1 cellular context compared by ENCODE assay signal in the genomic region with DNA sequence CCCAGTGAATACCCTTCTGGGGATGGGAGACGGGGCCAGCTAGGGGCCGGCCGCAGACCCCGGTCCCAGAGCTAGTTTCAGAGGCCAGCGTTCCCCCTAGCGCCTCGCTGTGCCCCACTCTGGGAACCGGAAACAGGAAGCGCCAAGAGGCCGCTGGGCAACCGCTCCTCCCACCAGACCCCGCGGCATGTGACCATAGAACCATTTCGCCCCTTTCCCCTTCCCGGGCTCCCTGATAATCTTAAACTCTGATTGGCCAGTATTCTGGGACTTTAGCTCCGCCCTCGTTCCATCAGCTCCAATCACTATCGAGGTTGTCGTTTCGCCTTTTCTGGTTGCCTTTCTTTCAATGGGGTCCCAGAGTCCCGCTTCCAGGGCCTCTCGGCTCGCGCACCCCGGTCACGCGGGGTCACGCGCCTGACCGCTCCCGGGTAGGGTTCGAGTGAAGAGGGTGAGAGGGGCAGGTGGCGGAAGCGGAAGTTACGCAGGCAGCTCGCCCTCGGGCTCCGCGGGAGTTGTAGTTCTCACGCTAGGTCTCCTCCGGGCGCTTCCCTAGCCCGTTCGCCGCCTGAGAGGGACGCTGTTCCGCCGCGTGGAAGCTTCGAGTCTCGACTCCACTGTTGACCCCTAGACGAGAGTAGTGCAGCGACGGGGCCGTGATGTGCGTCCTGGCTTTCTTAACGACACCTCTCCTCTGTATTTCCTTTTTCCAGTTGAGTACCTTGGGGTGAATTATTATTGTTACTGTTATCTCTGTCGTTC.
A peak's percentile ranks its signal among the peaks of the same experiment; 100 is the strongest.
TF ChIP-seq lines count a peak whose summit lies in the region.

A gene (minus strand): TSS at position 121 of the 762 bp plus-strand sequence. CDS start 3,241 bp downstream, outside the sequence.

TF ChIP-seq in HepG2, 621 proteins besides CTCF, POLR2A, EP300 and RAD21 (continued from another document and continues in another):
- TF ChIP-seq, protein P1, sequence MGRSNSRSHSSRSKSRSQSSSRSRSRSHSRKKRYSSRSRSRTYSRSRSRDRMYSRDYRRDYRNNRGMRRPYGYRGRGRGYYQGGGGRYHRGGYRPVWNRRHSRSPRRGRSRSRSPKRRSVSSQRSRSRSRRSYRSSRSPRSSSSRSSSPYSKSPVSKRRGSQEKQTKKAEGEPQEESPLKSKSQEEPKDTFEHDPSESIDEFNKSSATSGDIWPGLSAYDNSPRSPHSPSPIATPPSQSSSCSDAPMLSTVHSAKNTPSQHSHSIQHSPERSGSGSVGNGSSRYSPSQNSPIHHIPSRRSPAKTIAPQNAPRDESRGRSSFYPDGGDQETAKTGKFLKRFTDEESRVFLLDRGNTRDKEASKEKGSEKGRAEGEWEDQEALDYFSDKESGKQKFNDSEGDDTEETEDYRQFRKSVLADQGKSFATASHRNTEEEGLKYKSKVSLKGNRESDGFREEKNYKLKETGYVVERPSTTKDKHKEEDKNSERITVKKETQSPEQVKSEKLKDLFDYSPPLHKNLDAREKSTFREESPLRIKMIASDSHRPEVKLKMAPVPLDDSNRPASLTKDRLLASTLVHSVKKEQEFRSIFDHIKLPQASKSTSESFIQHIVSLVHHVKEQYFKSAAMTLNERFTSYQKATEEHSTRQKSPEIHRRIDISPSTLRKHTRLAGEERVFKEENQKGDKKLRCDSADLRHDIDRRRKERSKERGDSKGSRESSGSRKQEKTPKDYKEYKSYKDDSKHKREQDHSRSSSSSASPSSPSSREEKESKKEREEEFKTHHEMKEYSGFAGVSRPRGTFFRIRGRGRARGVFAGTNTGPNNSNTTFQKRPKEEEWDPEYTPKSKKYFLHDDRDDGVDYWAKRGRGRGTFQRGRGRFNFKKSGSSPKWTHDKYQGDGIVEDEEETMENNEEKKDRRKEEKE (IDR thresholded peaks at IDR 0.05): no peak
- TF ChIP-seq ZNF343 (CRISPR knock-in tag; IDR thresholded peaks at IDR 0.05): peak; percentile 83
- no peak; the same call in 1 of the 2 replicates for TF ChIP-seq ZMAT3 (CRISPR knock-in tag; conservative IDR thresholded peaks at IDR 0.05)
- TF ChIP-seq, protein P2, sequence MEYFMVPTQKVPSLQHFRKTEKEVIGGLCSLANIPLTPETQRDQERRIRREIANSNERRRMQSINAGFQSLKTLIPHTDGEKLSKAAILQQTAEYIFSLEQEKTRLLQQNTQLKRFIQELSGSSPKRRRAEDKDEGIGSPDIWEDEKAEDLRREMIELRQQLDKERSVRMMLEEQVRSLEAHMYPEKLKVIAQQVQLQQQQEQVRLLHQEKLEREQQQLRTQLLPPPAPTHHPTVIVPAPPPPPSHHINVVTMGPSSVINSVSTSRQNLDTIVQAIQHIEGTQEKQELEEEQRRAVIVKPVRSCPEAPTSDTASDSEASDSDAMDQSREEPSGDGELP (IDR thresholded peaks at IDR 0.05; ENCODE audit: borderline replicate concordance, low read depth): peak; percentile 70; the same call in 1 of the 2 replicates
- TF ChIP-seq TAF1 (CRISPR knock-in tag; IDR thresholded peaks at IDR 0.05): peak; percentile 65
- 0 out of 2 replicates have a peak, but pooled peaks have one; percentile 30 for TF ChIP-seq ZNF678 (CRISPR knock-in tag; IDR thresholded peaks at IDR 0.05)
- TF ChIP-seq, protein P3, sequence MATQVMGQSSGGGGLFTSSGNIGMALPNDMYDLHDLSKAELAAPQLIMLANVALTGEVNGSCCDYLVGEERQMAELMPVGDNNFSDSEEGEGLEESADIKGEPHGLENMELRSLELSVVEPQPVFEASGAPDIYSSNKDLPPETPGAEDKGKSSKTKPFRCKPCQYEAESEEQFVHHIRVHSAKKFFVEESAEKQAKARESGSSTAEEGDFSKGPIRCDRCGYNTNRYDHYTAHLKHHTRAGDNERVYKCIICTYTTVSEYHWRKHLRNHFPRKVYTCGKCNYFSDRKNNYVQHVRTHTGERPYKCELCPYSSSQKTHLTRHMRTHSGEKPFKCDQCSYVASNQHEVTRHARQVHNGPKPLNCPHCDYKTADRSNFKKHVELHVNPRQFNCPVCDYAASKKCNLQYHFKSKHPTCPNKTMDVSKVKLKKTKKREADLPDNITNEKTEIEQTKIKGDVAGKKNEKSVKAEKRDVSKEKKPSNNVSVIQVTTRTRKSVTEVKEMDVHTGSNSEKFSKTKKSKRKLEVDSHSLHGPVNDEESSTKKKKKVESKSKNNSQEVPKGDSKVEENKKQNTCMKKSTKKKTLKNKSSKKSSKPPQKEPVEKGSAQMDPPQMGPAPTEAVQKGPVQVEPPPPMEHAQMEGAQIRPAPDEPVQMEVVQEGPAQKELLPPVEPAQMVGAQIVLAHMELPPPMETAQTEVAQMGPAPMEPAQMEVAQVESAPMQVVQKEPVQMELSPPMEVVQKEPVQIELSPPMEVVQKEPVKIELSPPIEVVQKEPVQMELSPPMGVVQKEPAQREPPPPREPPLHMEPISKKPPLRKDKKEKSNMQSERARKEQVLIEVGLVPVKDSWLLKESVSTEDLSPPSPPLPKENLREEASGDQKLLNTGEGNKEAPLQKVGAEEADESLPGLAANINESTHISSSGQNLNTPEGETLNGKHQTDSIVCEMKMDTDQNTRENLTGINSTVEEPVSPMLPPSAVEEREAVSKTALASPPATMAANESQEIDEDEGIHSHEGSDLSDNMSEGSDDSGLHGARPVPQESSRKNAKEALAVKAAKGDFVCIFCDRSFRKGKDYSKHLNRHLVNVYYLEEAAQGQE (IDR thresholded peaks at IDR 0.05; ENCODE audit: borderline replicate concordance in 1 of 2, low read depth in 1 of 2, low read length in 2 of 2): no peak
- TF ChIP-seq NONO (IDR thresholded peaks at IDR 0.05): no peak
- TF ChIP-seq NONO (CRISPR knock-in tag; conservative IDR thresholded peaks at IDR 0.05): 0 out of 2 replicates have a peak, but pooled peaks have one; percentile 26
- TF ChIP-seq ZNF746 (CRISPR knock-in tag; IDR thresholded peaks at IDR 0.05): peak; percentile 47
- TF ChIP-seq, protein P4, sequence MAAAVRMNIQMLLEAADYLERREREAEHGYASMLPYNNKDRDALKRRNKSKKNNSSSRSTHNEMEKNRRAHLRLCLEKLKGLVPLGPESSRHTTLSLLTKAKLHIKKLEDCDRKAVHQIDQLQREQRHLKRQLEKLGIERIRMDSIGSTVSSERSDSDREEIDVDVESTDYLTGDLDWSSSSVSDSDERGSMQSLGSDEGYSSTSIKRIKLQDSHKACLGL (CRISPR knock-in tag; IDR thresholded peaks at IDR 0.05): peak; percentile 46
- TF ChIP-seq ZNF468 (CRISPR knock-in tag; IDR thresholded peaks at IDR 0.05): no peak
- TF ChIP-seq ONECUT2 (CRISPR knock-in tag; IDR thresholded peaks at IDR 0.05): no peak
- TF ChIP-seq, protein P5, sequence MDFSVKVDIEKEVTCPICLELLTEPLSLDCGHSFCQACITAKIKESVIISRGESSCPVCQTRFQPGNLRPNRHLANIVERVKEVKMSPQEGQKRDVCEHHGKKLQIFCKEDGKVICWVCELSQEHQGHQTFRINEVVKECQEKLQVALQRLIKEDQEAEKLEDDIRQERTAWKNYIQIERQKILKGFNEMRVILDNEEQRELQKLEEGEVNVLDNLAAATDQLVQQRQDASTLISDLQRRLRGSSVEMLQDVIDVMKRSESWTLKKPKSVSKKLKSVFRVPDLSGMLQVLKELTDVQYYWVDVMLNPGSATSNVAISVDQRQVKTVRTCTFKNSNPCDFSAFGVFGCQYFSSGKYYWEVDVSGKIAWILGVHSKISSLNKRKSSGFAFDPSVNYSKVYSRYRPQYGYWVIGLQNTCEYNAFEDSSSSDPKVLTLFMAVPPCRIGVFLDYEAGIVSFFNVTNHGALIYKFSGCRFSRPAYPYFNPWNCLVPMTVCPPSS (IDR thresholded peaks at IDR 0.05): no peak
- peak; percentile 11 for TF ChIP-seq MIXL1 (CRISPR knock-in tag; IDR thresholded peaks at IDR 0.05)
- TF ChIP-seq NFIB (CRISPR knock-in tag; IDR thresholded peaks at IDR 0.05; ENCODE audit: borderline replicate concordance): no peak
- TF ChIP-seq, protein P6, sequence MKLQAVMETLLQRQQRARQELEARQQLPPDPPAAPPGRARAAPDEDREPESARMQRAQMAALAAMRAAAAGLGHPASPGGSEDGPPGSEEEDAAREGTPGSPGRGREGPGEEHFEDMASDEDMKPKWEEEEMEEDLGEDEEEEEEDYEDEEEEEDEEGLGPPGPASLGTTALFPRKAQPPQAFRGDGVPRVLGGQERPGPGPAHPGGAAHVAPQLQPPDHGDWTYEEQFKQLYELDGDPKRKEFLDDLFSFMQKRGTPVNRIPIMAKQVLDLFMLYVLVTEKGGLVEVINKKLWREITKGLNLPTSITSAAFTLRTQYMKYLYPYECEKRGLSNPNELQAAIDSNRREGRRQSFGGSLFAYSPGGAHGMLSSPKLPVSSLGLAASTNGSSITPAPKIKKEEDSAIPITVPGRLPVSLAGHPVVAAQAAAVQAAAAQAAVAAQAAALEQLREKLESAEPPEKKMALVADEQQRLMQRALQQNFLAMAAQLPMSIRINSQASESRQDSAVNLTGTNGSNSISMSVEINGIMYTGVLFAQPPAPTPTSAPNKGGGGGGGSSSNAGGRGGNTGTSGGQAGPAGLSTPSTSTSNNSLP (IDR thresholded peaks at IDR 0.05; ENCODE audit: low read depth, low read length): no peak
- TF ChIP-seq, protein P7, sequence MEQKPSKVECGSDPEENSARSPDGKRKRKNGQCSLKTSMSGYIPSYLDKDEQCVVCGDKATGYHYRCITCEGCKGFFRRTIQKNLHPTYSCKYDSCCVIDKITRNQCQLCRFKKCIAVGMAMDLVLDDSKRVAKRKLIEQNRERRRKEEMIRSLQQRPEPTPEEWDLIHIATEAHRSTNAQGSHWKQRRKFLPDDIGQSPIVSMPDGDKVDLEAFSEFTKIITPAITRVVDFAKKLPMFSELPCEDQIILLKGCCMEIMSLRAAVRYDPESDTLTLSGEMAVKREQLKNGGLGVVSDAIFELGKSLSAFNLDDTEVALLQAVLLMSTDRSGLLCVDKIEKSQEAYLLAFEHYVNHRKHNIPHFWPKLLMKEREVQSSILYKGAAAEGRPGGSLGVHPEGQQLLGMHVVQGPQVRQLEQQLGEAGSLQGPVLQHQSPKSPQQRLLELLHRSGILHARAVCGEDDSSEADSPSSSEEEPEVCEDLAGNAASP (CRISPR knock-in tag; IDR thresholded peaks at IDR 0.05; ENCODE audit: borderline replicate concordance): peak; percentile 93
- peak; percentile 71; the same call in 1 of the 2 replicates for TF ChIP-seq ZBTB38 (CRISPR knock-in tag; IDR thresholded peaks at IDR 0.05)
- 0 out of 2 replicates have a peak, but pooled peaks have one; percentile 40 for TF ChIP-seq ZNF510 (CRISPR knock-in tag; IDR thresholded peaks at IDR 0.05; ENCODE audit: low read depth)
- TF ChIP-seq, protein P8, sequence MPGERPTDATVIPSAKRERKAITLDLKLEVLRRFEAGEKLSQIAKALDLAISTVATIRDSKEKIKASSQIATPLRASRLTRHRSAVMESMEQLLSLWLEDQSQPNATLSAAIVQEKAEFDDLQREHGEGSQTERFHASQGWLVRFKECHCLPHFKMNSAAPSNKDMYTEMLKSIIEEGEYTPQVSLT (CRISPR knock-in tag; IDR thresholded peaks at IDR 0.05; ENCODE audit: borderline replicate concordance, low read depth): no peak
- TF ChIP-seq FOSL2 (CRISPR knock-in tag; IDR thresholded peaks at IDR 0.05): peak; percentile 52
- peak; percentile 59 for TF ChIP-seq ZNF263 (CRISPR knock-in tag; IDR thresholded peaks at IDR 0.05)
- TF ChIP-seq PAF1 (CRISPR knock-in tag; IDR thresholded peaks at IDR 0.05): no peak
- no peak for TF ChIP-seq RFX5 (IDR thresholded peaks at IDR 0.05; ENCODE audit: low read depth, low read length)
- TF ChIP-seq ZNF230 (CRISPR knock-in tag; IDR thresholded peaks at IDR 0.05): peak; percentile 80; the same call in 1 of the 2 replicates
- peak; percentile 96 for TF ChIP-seq POLR2G (IDR thresholded peaks at IDR 0.05; ENCODE audit: low read depth, low read length)
- TF ChIP-seq, protein P9, sequence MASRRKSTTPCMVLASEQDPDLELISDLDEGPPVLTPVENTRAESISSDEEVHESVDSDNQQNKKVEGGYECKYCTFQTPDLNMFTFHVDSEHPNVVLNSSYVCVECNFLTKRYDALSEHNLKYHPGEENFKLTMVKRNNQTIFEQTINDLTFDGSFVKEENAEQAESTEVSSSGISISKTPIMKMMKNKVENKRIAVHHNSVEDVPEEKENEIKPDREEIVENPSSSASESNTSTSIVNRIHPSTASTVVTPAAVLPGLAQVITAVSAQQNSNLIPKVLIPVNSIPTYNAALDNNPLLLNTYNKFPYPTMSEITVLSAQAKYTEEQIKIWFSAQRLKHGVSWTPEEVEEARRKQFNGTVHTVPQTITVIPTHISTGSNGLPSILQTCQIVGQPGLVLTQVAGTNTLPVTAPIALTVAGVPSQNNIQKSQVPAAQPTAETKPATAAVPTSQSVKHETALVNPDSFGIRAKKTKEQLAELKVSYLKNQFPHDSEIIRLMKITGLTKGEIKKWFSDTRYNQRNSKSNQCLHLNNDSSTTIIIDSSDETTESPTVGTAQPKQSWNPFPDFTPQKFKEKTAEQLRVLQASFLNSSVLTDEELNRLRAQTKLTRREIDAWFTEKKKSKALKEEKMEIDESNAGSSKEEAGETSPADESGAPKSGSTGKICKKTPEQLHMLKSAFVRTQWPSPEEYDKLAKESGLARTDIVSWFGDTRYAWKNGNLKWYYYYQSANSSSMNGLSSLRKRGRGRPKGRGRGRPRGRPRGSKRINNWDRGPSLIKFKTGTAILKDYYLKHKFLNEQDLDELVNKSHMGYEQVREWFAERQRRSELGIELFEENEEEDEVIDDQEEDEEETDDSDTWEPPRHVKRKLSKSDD (CRISPR knock-in tag; IDR thresholded peaks at IDR 0.05; ENCODE audit: low read depth): no peak; the same call in 1 of the 2 replicates
- TF ChIP-seq, protein P10, sequence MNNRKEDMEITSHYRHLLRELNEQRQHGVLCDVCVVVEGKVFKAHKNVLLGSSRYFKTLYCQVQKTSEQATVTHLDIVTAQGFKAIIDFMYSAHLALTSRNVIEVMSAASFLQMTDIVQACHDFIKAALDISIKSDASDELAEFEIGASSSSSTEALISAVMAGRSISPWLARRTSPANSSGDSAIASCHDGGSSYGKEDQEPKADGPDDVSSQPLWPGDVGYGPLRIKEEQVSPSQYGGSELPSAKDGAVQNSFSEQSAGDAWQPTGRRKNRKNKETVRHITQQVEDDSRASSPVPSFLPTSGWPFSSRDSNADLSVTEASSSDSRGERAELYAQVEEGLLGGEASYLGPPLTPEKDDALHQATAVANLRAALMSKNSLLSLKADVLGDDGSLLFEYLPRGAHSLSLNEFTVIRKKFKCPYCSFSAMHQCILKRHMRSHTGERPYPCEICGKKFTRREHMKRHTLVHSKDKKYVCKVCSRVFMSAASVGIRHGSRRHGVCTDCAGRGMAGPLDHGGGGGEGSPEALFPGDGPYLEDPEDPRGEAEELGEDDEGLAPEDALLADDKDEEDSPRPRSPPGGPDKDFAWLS (CRISPR knock-in tag; IDR thresholded peaks at IDR 0.05; ENCODE audit: borderline replicate concordance): peak; percentile 85
- TF ChIP-seq GTF2F1 (IDR thresholded peaks at IDR 0.05; ENCODE audit: low read length): no peak
- TF ChIP-seq NFKB2 (CRISPR knock-in tag; IDR thresholded peaks at IDR 0.05; ENCODE audit: borderline replicate concordance): peak; percentile 80; the same call in 1 of the 2 replicates
- TF ChIP-seq ZFP90 (CRISPR knock-in tag; IDR thresholded peaks at IDR 0.05; ENCODE audit: borderline replicate concordance): peak; percentile 88; the same call in 1 of the 2 replicates
- peak; percentile 79; the same call in 1 of the 2 replicates for TF ChIP-seq SNAI1 (CRISPR knock-in tag; IDR thresholded peaks at IDR 0.05; ENCODE audit: borderline replicate concordance)
- no peak; the same call in 1 of the 2 replicates for TF ChIP-seq ZNF451 (CRISPR knock-in tag; IDR thresholded peaks at IDR 0.05)
- peak; percentile 41; the same call in 1 of the 2 replicates for TF ChIP-seq ARNT2 (CRISPR knock-in tag; IDR thresholded peaks at IDR 0.05; ENCODE audit: low read depth)
- TF ChIP-seq ZBTB8A (CRISPR knock-in tag; IDR thresholded peaks at IDR 0.05; ENCODE audit: borderline replicate concordance, low read depth): no peak; the same call in 1 of the 2 replicates
- TF ChIP-seq PITX1 (CRISPR knock-in tag; IDR thresholded peaks at IDR 0.05): no peak; the same call in 1 of the 2 replicates
- no peak for TF ChIP-seq FOXM1 (CRISPR knock-in tag; IDR thresholded peaks at IDR 0.05)
- TF ChIP-seq ZNF296 (CRISPR knock-in tag; conservative IDR thresholded peaks at IDR 0.05): no peak
- no peak for TF ChIP-seq ZNF3 (CRISPR knock-in tag; IDR thresholded peaks at IDR 0.05)
- TF ChIP-seq ZKSCAN5 (CRISPR knock-in tag; IDR thresholded peaks at IDR 0.05): no peak
- TF ChIP-seq HOXA3 (CRISPR knock-in tag; IDR thresholded peaks at IDR 0.05): peak; percentile 93
